Comparison of ENCODE assay signal across 7 cellular contexts in the genomic region with DNA sequence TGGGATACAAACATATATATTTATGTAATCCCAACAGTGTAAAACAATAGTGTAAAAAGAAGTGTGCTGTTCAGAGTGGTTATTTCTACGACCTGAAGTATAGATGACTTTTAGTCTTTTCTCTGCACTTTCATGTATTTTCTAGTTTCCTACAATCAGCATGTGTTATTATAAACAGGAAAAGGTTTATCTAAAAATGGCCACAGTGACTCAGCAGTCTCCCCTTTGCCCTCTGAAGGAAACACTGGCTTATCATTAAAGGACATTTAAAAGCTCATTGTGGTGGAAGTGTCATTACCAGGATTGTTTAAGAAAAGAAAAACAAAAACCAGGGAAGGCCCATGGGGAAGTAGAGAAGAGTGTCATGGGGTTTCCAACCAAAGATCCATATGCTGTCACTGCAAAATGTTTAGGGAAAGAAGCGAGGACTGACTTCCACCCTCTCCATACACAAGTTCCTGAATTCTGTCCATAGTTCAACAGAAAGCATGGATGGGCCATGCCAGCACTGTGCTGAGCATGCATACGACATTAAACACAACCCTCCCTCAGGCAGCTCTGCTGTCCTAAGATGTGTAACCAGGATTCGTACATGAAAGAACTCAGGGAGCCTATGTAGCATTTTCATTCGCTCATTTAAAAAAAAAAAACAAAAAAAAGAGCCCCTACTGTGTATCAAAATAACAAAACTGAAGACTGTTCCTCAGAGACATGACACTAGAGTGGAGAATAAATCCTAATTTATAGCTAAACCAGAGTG. TPM values are rescaled to one million over a fixed set of nuclear protein-coding genes. Genes with fewer than 3 reads are reported as not detected.
DNase-seq lines count a peak whose midpoint lies in the region; ATAC-seq, FAIRE-seq and TF ChIP-seq lines count a peak whose summit lies in the region.

No MANE protein-coding gene starts in this region.

- H3K27ac ChIP-seq in ascending aorta (peak overlapping the region; percentile 65 to 73), lung (ENCODE audit: low read depth in 1 of 2, low read length in 1 of 2) (peak overlapping the region; percentile 73 to 81), foreskin keratinocyte (no peak overlapping the region)

- DNase-seq in GM19239 (ENCODE audit: insufficient read length, low spot score) (no peak), ascending aorta (ENCODE audit: low spot score in 2 of 2) (no peak), lung (ENCODE audit: low spot score) (no peak), foreskin keratinocyte (no peak), NCI-H510A treated with DMSO at 0.1 percent for 48 hours (lab: John Stamatoyannopoulos, UW) (no peak)

- H3K36me3 ChIP-seq in ascending aorta (peaks cover 0 to 7% of the 10 kb centered on the region in 2 donors), lung (ENCODE audit: control insufficient read depth in 2 of 2, insufficient read depth in 2 of 2, low read length in 2 of 2) (peaks cover 0 to 11% of the 10 kb centered on the region in 2 donors)

- ATAC-seq in HG03460 (IDR thresholded peaks at IDR 0.05; ENCODE audit: unreplicated experiment) (peak; percentile 53), lung (ENCODE audit: insufficient read depth, low FRiP score) (peak; percentile 54), GM18870 (IDR thresholded peaks at IDR 0.05; ENCODE audit: unreplicated experiment) (no peak), foreskin keratinocyte (no peak)

- TF ChIP-seq CTCF in ascending aorta (IDR thresholded peaks at IDR 0.05) (no peak), lung (IDR thresholded peaks at IDR 0.05; ENCODE audit: control extremely low read depth, extremely low read depth) (no peak), foreskin keratinocyte (conservative IDR thresholded peaks at IDR 0.05) (no peak)

- intact Hi-C loops in ascending aorta (cut with DNase I): no loop called here

- WGBS in lung, 2 donors: 48 to 50% methylated on average over 5 of the region's 5 CpGs

- H3K9me3 ChIP-seq in ascending aorta: peaks cover 0 to 17% of the 10 kb centered on the region in 2 donors
- H3K9me3 ChIP-seq in lung (ENCODE audit: control insufficient read depth in 2 of 2, insufficient read depth in 1 of 2, low read length in 1 of 2): peaks cover 0 to 4% of the 10 kb centered on the region in 2 donors

- no peak overlapping the region for H3K4me3 ChIP-seq in ascending aorta
- no peak overlapping the region for H3K4me3 ChIP-seq in lung

- H3K27me3 ChIP-seq in ascending aorta (no peaks in the 10 kb centered on the region), lung (ENCODE audit: control insufficient read depth, insufficient read depth) (no peaks in the 10 kb centered on the region), foreskin keratinocyte (no peaks in the 10 kb centered on the region)

- FAIRE-seq in GM19239 (lab: Jason Lieb, UNC): peak; percentile 90

- H3K4me1 ChIP-seq in ascending aorta (peaks cover 9 to 31% of the 10 kb centered on the region in 2 donors), lung (ENCODE audit: control insufficient read depth in 2 of 2, insufficient read depth in 2 of 2, low read length in 2 of 2) (peaks cover 17 to 35% of the 10 kb centered on the region in 2 donors), foreskin keratinocyte (peaks cover 5% of the 10 kb centered on the region)

RNA-seq across cellular contexts. Expression of gene CYREN, which starts 10.2 kb away (rescaled TPM):
- total RNA-seq in ascending aorta (21.6 TPM), lung (10 to 100 TPM; 40.0 to 50.2 TPM), foreskin keratinocyte (59.5 and 67.1 TPM in 2 replicates)
- polyA plus RNA-seq in lung (10 to 100 TPM; 22.4 to 39.5 TPM), foreskin keratinocyte (46.6 and 53.0 TPM in 2 replicates)

RNA-seq across cellular contexts. Expression of gene TMEM140, which starts 12.4 kb away (rescaled TPM):
- total RNA-seq in ascending aorta (26.9 TPM), lung (10 to 100 TPM; 16.1 to 19.7 TPM), foreskin keratinocyte (0.07 TPM in 1 of 2 replicates, not detected in the other)
- polyA plus RNA-seq in lung (10 to 100 TPM; 17.4 to 35.2 TPM), foreskin keratinocyte (0.04 TPM in 1 of 2 replicates, not detected in the other)

RNA-seq across cellular contexts. Expression of gene WDR91, which starts 51.0 kb away (rescaled TPM):
- 66.7 TPM for total RNA-seq in ascending aorta
- total RNA-seq in lung: 10 to 100 TPM; 28.0 to 47.8 TPM
- polyA plus RNA-seq in lung: 10 to 100 TPM; 11.3 to 15.1 TPM
- total RNA-seq in foreskin keratinocyte: 17.8 and 21.7 TPM in 2 replicates
- 11.6 and 12.6 TPM in 2 replicates for polyA plus RNA-seq in foreskin keratinocyte

Comparison
In these comparisons a context has a peak if more than half of its experiments do, and no peak if none do; other contexts are left out.
1. ATAC-seq: peak in HG03460 (single experiment) and lung (single experiment); none in GM18870 (single experiment) and foreskin keratinocyte (single experiment).
2. RNA of gene TMEM140, which starts 12.4 kb away (total RNA-seq): 26.9 TPM in ascending aorta (single experiment) and 16.1 to 19.7 TPM in lung; 0.07 TPM in foreskin keratinocyte; every median in the first group is over 10 times any median in the second.